8 cellular contexts compared by ENCODE assay signal in the genomic region with DNA sequence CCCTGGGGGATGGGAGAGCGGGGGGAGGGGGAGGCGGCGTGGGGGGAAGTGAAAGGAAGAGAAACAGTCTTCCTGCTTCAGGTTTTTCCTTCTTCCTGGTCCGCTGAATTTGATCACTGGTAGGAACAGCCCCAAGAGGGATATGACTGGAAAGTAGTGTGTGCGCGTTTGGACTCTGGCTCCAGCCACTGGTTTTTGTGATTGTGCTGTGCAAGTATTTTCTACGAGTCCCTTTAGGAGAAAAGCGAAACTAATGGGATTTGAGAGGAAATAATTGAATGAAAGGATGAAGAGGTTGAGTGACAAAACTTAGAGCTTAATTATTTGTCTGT. TPM values are rescaled to one million over a fixed set of nuclear protein-coding genes. Genes with fewer than 3 reads are reported as not detected.
DNase-seq lines count a peak whose midpoint lies in the region; ATAC-seq and TF ChIP-seq lines count a peak whose summit lies in the region.

No MANE protein-coding gene starts in this region.

- no peak overlapping the region for H3K27ac Mint-ChIP-seq in activated naive CD8-positive, alpha-beta T cell treated with anti-CD3 and anti-CD28 coated beads, Interleukin-2, amount 50 U/mL, for 24 hours

- H3K27ac ChIP-seq in HCT116 (ENCODE audit: low read depth, low read length) (no peak overlapping the region), iPS DF 6.9 (ENCODE audit: low read length) (no peak overlapping the region), OCI-LY7 (ENCODE audit: low read depth, low read length, poor library complexity, severe bottlenecking) (no peak overlapping the region)

- H3K36me3 Mint-ChIP-seq in activated naive CD8-positive, alpha-beta T cell treated with anti-CD3 and anti-CD28 coated beads, Interleukin-2, amount 50 U/mL, for 24 hours (ENCODE audit: low read depth) = no peaks in the 10 kb centered on the region

- no TSS peak for BruUV-seq in HCT116 (replicated peaks; lab: Mats Ljungman, UMichigan)
- no TSS peak for BruUV-seq in OCI-LY7 (replicated peaks; lab: Mats Ljungman, UMichigan)

- no CpG with 5 or more reads among the region's 8 CpGs for WGBS in iPS DF 6.9 (ENCODE audit: insufficient coverage, insufficient read length)

- intact Hi-C loops in HCT116 (cut with micrococcal nuclease) (no loop called here), OCI-LY7 (cut with micrococcal nuclease; ENCODE audit: unreplicated experiment) (no loop called here)

- H3K79me2 ChIP-seq in HCT116 (ENCODE audit: insufficient read depth, low read length) = peaks cover 47% of the 10 kb centered on the region
- no peaks in the 10 kb centered on the region for H3K79me2 ChIP-seq in OCI-LY7 (ENCODE audit: insufficient read depth, low read depth, low read length)

- H3K4me3 ChIP-seq in HCT116 (replicated peaks in 1 of 2; ENCODE audit: low read depth in 1 of 2, low read length in 2 of 2) (peak overlapping the region; percentile 74 to 77), iPS DF 6.9 (ENCODE audit: low read length) (peak overlapping the region; percentile 98; the same call in 1 of the 2 replicates), skeletal muscle satellite cell (ENCODE audit: low read length) (peak overlapping the region; percentile 90), OCI-LY7 (ENCODE audit: low read depth, low read length, poor library complexity, severe bottlenecking) (no peak overlapping the region)

- H3K9me3 ChIP-seq in HCT116 (ENCODE audit: control insufficient read depth in 1 of 2, insufficient read depth in 1 of 2, low read depth in 1 of 2, low read length in 2 of 2) (no peaks in the 10 kb centered on the region), iPS DF 6.9 (ENCODE audit: control insufficient read depth, insufficient read depth, low read length) (no peaks in the 10 kb centered on the region), skeletal muscle satellite cell (replicated peaks; ENCODE audit: low read length) (no peaks in the 10 kb centered on the region), OCI-LY7 (ENCODE audit: low read length) (no peaks in the 10 kb centered on the region)

- H3K4me1 ChIP-seq in HCT116 (ENCODE audit: control insufficient read depth in 1 of 2, insufficient read depth in 2 of 2, low read length in 2 of 2) (0 out of 4 replicates have a peak, but pooled peaks cover 2 to 5% of the 10 kb centered on the region in 2 experiments), iPS DF 6.9 (ENCODE audit: control insufficient read depth, insufficient read depth, low read length) (no peaks in the 10 kb centered on the region), skeletal muscle satellite cell (ENCODE audit: control insufficient read depth, insufficient read depth, low read length) (peaks cover 8% of the 10 kb centered on the region), OCI-LY7 (ENCODE audit: insufficient read depth, low read length, poor library complexity, severe bottlenecking) (no peaks in the 10 kb centered on the region)

- ATAC-seq in HCT116 = peak; percentile 11
- no peak for ATAC-seq in activated naive CD8-positive, alpha-beta T cell treated with anti-CD3 and anti-CD28 coated beads, Interleukin-2, amount 50 U/mL, for 24 hours
- ATAC-seq in GM18519 (IDR thresholded peaks at IDR 0.05; ENCODE audit: low FRiP score, unreplicated experiment) = no peak

- peak overlapping the region; percentile 79 for H3K4me2 ChIP-seq in HCT116 (ENCODE audit: low read length)
- peak overlapping the region; percentile 84 for H3K4me2 ChIP-seq in skeletal muscle satellite cell (ENCODE audit: low read length)
- no peak overlapping the region for H3K4me2 ChIP-seq in OCI-LY7 (ENCODE audit: low read length)

- H3K36me3 ChIP-seq in HCT116 (ENCODE audit: control insufficient read depth in 1 of 2, insufficient read depth in 2 of 2, low read length in 2 of 2) (no peaks in the 10 kb centered on the region), iPS DF 6.9 (ENCODE audit: control insufficient read depth, insufficient read depth, low read length) (no peaks in the 10 kb centered on the region), skeletal muscle satellite cell (ENCODE audit: insufficient read depth, low read length) (no peaks in the 10 kb centered on the region), OCI-LY7 (ENCODE audit: insufficient read depth, low read length) (no peaks in the 10 kb centered on the region)

- TF ChIP-seq CTCF in HCT116 (IDR thresholded peaks at IDR 0.05 in 2 of 3, conservative IDR thresholded peaks at IDR 0.05 in 1 of 3; ENCODE audit: borderline replicate concordance in 1 of 3, insufficient read depth in 1 of 3, low read depth in 2 of 3, low read length in 2 of 3) (no peak), OCI-LY7 (conservative IDR thresholded peaks at IDR 0.05; ENCODE audit: low read length) (no peak)

- CTCF ChIA-PET in HCT116 (lab: Charles Lee) = no interaction called here
- CTCF ChIA-PET in OCI-LY7 (lab: Charles Lee; ENCODE audit: unreplicated experiment) = no interaction called here

- TF ChIP-seq RAD21 in HCT116 (IDR thresholded peaks at IDR 0.05; ENCODE audit: low read depth) = no peak

- H3K9me2 ChIP-seq in HCT116 (ENCODE audit: insufficient read depth) (no peaks in the 10 kb centered on the region), OCI-LY7 (ENCODE audit: insufficient read depth, low read length) (no peaks in the 10 kb centered on the region)

- H3K9me3 Mint-ChIP-seq in activated naive CD8-positive, alpha-beta T cell treated with anti-CD3 and anti-CD28 coated beads, Interleukin-2, amount 50 U/mL, for 24 hours = no peaks in the 10 kb centered on the region

- H3K9ac ChIP-seq in HCT116 (ENCODE audit: low read length) (peak overlapping the region; percentile 79), skeletal muscle satellite cell (ENCODE audit: low read depth, low read length) (peak overlapping the region; percentile 89)

- H3K27me3 ChIP-seq in HCT116 (ENCODE audit: insufficient read depth, low read length) = no peaks in the 10 kb centered on the region
- H3K27me3 ChIP-seq in iPS DF 6.9 (ENCODE audit: control insufficient read depth, insufficient read depth, low read length) = no peaks in the 10 kb centered on the region
- H3K27me3 ChIP-seq in skeletal muscle satellite cell (ENCODE audit: control insufficient read depth, insufficient read depth, low read length) = no peaks in the 10 kb centered on the region

- DNase-seq in HCT116 (ENCODE audit: low read depth, low spot score) = no peak
- DNase-seq in activated naive CD8-positive, alpha-beta T cell treated with anti-CD3 and anti-CD28 coated beads, Interleukin-2, amount 50 U/mL, for 24 hours = no peak
- no peak for DNase-seq in iPS DF 6.9 (ENCODE audit: low read depth, low spot score)
- DNase-seq in OCI-LY7 (ENCODE audit: low spot score) = no peak
- DNase-seq in SHP77 (lab: John Stamatoyannopoulos, UW) = no peak
- DNase-seq in activated CD8-positive, alpha-beta memory T cell treated with anti-CD3 and anti-CD28 coated beads, Interleukin-2, amount 50 U/mL, for 4 hours = no peak

- RAD21 ChIA-PET in HCT116 (lab: Charles Lee; ENCODE audit: low non-redundant PET in 1 of 2, low total read pairs in 2 of 2, uncharacterized antibody in 2 of 2, unreplicated experiment in 2 of 2) = no interaction called here

- POLR2A ChIA-PET in HCT116 (lab: Charles Lee) = interaction anchor here (1.5 kb wide), 1 partner anchor 10 kb away, joined by 4 read pairs; no protein-coding TSS in a partner anchor
- POLR2A ChIA-PET in OCI-LY7 (lab: Charles Lee) = no interaction called here

- peaks cover 28% of the 10 kb centered on the region for H3K27me3 Mint-ChIP-seq in activated naive CD8-positive, alpha-beta T cell treated with anti-CD3 and anti-CD28 coated beads, Interleukin-2, amount 50 U/mL, for 24 hours

- H4K20me1 ChIP-seq in HCT116 (ENCODE audit: insufficient read depth) (no peaks in the 10 kb centered on the region), OCI-LY7 (ENCODE audit: insufficient read depth, low read length) (no peaks in the 10 kb centered on the region)

- peak overlapping the region; percentile 29 for H3K4me3 Mint-ChIP-seq in activated naive CD8-positive, alpha-beta T cell treated with anti-CD3 and anti-CD28 coated beads, Interleukin-2, amount 50 U/mL, for 24 hours

- TF ChIP-seq POLR2A in HCT116 (IDR thresholded peaks at IDR 0.05; ENCODE audit: borderline replicate concordance, extremely low read depth, insufficient read depth, insufficient read length) = no peak

- peaks cover 9% of the 10 kb centered on the region for H3K4me1 Mint-ChIP-seq in activated naive CD8-positive, alpha-beta T cell treated with anti-CD3 and anti-CD28 coated beads, Interleukin-2, amount 50 U/mL, for 24 hours

- H2AFZ ChIP-seq in HCT116 (ENCODE audit: low read depth, low read length, poor library complexity, severe bottlenecking) (no peak overlapping the region), OCI-LY7 (ENCODE audit: low read length) (no peak overlapping the region)

TF ChIP-seq in HCT116, 20 proteins besides CTCF, POLR2A, EP300 and RAD21:
- TF ChIP-seq, protein P1, sequence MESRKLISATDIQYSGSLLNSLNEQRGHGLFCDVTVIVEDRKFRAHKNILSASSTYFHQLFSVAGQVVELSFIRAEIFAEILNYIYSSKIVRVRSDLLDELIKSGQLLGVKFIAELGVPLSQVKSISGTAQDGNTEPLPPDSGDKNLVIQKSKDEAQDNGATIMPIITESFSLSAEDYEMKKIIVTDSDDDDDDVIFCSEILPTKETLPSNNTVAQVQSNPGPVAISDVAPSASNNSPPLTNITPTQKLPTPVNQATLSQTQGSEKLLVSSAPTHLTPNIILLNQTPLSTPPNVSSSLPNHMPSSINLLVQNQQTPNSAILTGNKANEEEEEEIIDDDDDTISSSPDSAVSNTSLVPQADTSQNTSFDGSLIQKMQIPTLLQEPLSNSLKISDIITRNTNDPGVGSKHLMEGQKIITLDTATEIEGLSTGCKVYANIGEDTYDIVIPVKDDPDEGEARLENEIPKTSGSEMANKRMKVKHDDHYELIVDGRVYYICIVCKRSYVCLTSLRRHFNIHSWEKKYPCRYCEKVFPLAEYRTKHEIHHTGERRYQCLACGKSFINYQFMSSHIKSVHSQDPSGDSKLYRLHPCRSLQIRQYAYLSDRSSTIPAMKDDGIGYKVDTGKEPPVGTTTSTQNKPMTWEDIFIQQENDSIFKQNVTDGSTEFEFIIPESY (IDR thresholded peaks at IDR 0.05; ENCODE audit: extremely low read depth, insufficient replicate concordance, low read length) = no peak
- TF ChIP-seq, protein P2, sequence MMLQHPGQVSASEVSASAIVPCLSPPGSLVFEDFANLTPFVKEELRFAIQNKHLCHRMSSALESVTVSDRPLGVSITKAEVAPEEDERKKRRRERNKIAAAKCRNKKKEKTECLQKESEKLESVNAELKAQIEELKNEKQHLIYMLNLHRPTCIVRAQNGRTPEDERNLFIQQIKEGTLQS (IDR thresholded peaks at IDR 0.05) = no peak

RNA-seq across cellular contexts. Expression of a gene that starts 0.8 kb away (rescaled TPM):
- total RNA-seq in HCT116 (2021; ENCODE audit: unreplicated experiment) = 16.0 TPM
- polyA plus RNA-seq in HCT116 (2012) = 6.1 TPM in 2 replicates
- total RNA-seq in skeletal muscle satellite cell (2012; rRNA removed) = 9.1 and 11.4 TPM in 2 replicates
- total RNA-seq in OCI-LY7 (2014; rRNA removed; shearing (Covaris generic)) = not detected in 2 replicates
- total RNA-seq in OCI-LY7 (2022) = not detected in 2 replicates

Comparison
In these comparisons a context has a peak if more than half of its experiments do, and no peak if none do; other contexts are left out.
1. RNA of a gene that starts 0.8 kb away (total RNA-seq): 16.0 TPM in HCT116 (single experiment); not detected in OCI-LY7; every median in the first group is over 10 times any median in the second.